In the genomic region with DNA sequence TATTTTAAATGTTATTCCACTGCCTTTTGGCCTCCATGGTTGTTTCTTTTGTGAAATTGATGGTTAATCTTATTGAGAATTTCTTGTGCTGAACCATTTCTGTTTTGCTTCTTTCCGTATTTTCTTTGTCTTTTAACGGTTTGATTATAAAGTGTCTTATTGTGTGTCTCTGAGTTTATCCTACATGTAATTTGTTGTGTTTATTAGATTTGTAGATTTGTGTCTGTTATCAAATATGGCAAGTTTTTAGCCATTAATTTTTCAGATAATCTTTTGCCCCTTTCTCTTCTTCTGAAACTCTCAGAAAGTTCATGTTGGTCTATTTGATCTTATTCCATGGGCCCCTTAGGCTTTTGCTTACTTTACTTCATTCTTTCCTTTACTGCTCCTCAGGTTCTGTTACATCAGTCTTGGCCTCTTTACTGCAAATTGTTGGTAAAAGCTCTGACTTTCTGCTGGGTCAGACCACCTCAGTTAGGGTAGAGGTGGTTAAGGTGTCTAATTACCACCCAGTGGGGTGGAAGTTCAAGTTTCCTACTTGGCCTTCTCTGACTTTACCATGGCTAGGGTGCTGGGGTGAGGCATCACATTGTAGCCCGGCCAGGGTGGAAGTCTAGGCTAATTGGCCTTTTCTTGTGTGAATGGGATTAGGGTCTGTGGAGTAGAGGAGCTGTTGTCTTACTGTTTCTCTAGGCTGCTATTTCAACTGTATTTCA, we compare ENCODE assay signal across 18 cellular contexts.
"Had no signal": no experiment of that assay in that cellular context is flagged by ENCODE, and none has a peak within 500 bp of the region (broad histone marks: within the 10 kb centered on the region; RNA-seq: fewer than 3 reads in every experiment).

No MANE protein-coding gene starts in this region.

- DNase-seq: activated CD4-positive, alpha-beta T cell treated with anti-CD3 and anti-CD28 coated beads for 1 hour; activated naive CD8-positive, alpha-beta T cell treated with anti-CD3 and anti-CD28 coated beads, Interleukin-2, amount 10 ng/mL, durations not matched to agents 7 days and 5 days; caudate nucleus; foreskin keratinocyte; glutamatergic neuron; hypothalamus; immature natural killer cell; natural killer cell; nucleus accumbens; stimulated activated CD4-positive, alpha-beta T cell treated with anti-CD3 and anti-CD28 coated beads, Interleukin-4, amount 100 ng/mL, for 4 hours; SW 1271; T-helper 2 cell; testis; upper lobe of left lung had no signal

- H3K4me3 Mint-ChIP-seq: activated naive CD8-positive, alpha-beta T cell treated with anti-CD3 and anti-CD28 coated beads, Interleukin-2, amount 10 ng/mL, durations not matched to agents 7 days and 5 days; brain; natural killer cell; stimulated activated memory B cell treated with anti-CD40 and anti-IgM and Interleukin-4, amounts not matched to agents 10 μg/mL and 1 μg/mL and 100 μg/mL, for 72 hours had no signal

- H3K27ac ChIP-seq: foreskin keratinocyte, testis, upper lobe of left lung, VCaP had no signal

- ATAC-seq: foreskin keratinocyte; natural killer cell; sciatic nerve; stimulated activated memory B cell treated with anti-CD40 and anti-IgM and Interleukin-4, amounts not matched to agents 10 μg/mL and 1 μg/mL and 100 μg/mL, for 72 hours had no signal

- H3K4me1 ChIP-seq: foreskin keratinocyte, testis, upper lobe of left lung had no signal

- H3K4me3 ChIP-seq: testis, upper lobe of left lung had no signal

- H3K27ac Mint-ChIP-seq: activated naive CD8-positive, alpha-beta T cell treated with anti-CD3 and anti-CD28 coated beads, Interleukin-2, amount 10 ng/mL, durations not matched to agents 7 days and 5 days; brain; natural killer cell; stimulated activated memory B cell treated with anti-CD40 and anti-IgM and Interleukin-4, amounts not matched to agents 10 μg/mL and 1 μg/mL and 100 μg/mL, for 72 hours had no signal

- H3K27me3 ChIP-seq: foreskin keratinocyte, testis, upper lobe of left lung had no signal

- H3K27me3 Mint-ChIP-seq: activated naive CD8-positive, alpha-beta T cell treated with anti-CD3 and anti-CD28 coated beads, Interleukin-2, amount 10 ng/mL, durations not matched to agents 7 days and 5 days; brain; stimulated activated memory B cell treated with anti-CD40 and anti-IgM and Interleukin-4, amounts not matched to agents 10 μg/mL and 1 μg/mL and 100 μg/mL, for 72 hours had no signal
